In genomic region chr6:43773050-43773956, GRCh38 we compare ENCODE assay signal across 8 cellular contexts. TPM values are rescaled to one million over a fixed set of nuclear protein-coding genes. Genes with fewer than 3 reads are reported as not detected.
A peak's percentile ranks its signal among the peaks of the same experiment; 100 is the strongest.
DNase-seq lines count a peak whose midpoint lies in the region; ATAC-seq, FAIRE-seq and TF ChIP-seq lines count a peak whose summit lies in the region.

No MANE protein-coding gene starts in this region.

- intact Hi-C loops in MCF 10A (cut with micrococcal nuclease) (loop anchor here (1.0 to 10.0 kb wide), 5 partner anchors 49 to 471 kb away; partner anchors contain the start of gene HSP90AB1), kidney (cut with DNase I) (no loop called here)

- H3K27ac ChIP-seq in kidney (ENCODE audit: low read depth in 2 of 2, low read length in 2 of 2) = peak overlapping the region; percentile 94 to 96

- no peaks in the 10 kb centered on the region for H3K9me3 ChIP-seq in kidney (ENCODE audit: control insufficient read depth in 1 of 2, low read length in 2 of 2)

- H3K27me3 Mint-ChIP-seq in T-helper 1 cell treated with Interleukin-12 subunit alpha and Interleukin-12 subunit beta and Interleukin-4 antibody, amounts not matched to agents 30 μg/mL and 1 μg/mL, for 36 hours (ENCODE audit: low read depth) = no peaks in the 10 kb centered on the region
- H3K27me3 Mint-ChIP-seq in MCF 10A (ENCODE audit: insufficient read depth, unreplicated experiment) = no peaks in the 10 kb centered on the region

- H3K27ac Mint-ChIP-seq in T-helper 1 cell treated with Interleukin-12 subunit alpha and Interleukin-12 subunit beta and Interleukin-4 antibody, amounts not matched to agents 30 μg/mL and 1 μg/mL, for 36 hours = peak overlapping the region; percentile 50
- H3K27ac Mint-ChIP-seq in MCF 10A (ENCODE audit: low read depth, unreplicated experiment) = peak overlapping the region; percentile 92

- CTCF ChIA-PET in MCF 10A (lab: Yijun Ruan, JAX) = interaction anchor here (0.5 to 8.9 kb wide), 39 partner anchors 10 to 1340 kb away, joined by 3 to 237 read pairs (median 4); partner anchors contain the start of gene GTPBP2

- ATAC-seq in GM19328 (IDR thresholded peaks at IDR 0.05; ENCODE audit: unreplicated experiment) = no peak

- peaks cover 28 to 31% of the 10 kb centered on the region in 2 donors for H3K4me1 ChIP-seq in kidney (ENCODE audit: control insufficient read depth in 1 of 2, insufficient read depth in 1 of 2, low read depth in 1 of 2, low read length in 2 of 2)

- H3K4me3 ChIP-seq in kidney (ENCODE audit: low read length in 2 of 2) = peak overlapping the region; percentile 76 to 97

- peaks cover 10 to 26% of the 10 kb centered on the region in 2 donors for H3K36me3 ChIP-seq in kidney (ENCODE audit: control insufficient read depth in 1 of 2, insufficient read depth in 2 of 2, low read length in 2 of 2)

- TSS peak; percentile 81 for BruUV-seq in MCF 10A (replicated peaks; lab: Mats Ljungman, UMichigan)

- peak overlapping the region; percentile 91 for H3K4me3 Mint-ChIP-seq in T-helper 1 cell treated with Interleukin-12 subunit alpha and Interleukin-12 subunit beta and Interleukin-4 antibody, amounts not matched to agents 30 μg/mL and 1 μg/mL, for 36 hours
- H3K4me3 Mint-ChIP-seq in MCF 10A (ENCODE audit: unreplicated experiment) = peak overlapping the region; percentile 98

- peaks cover 48% of the 10 kb centered on the region for H3K4me1 Mint-ChIP-seq in T-helper 1 cell treated with Interleukin-12 subunit alpha and Interleukin-12 subunit beta and Interleukin-4 antibody, amounts not matched to agents 30 μg/mL and 1 μg/mL, for 36 hours (ENCODE audit: low read depth)
- H3K4me1 Mint-ChIP-seq in MCF 10A (ENCODE audit: insufficient read depth, unreplicated experiment) = peaks cover 34% of the 10 kb centered on the region

- no peak for FAIRE-seq in kidney (lab: Jason Lieb, UNC)

- TF ChIP-seq CTCF in MCF 10A (IDR thresholded peaks at IDR 0.05; ENCODE audit: unreplicated experiment) (peak; percentile 89), kidney (IDR thresholded peaks at IDR 0.05; ENCODE audit: borderline replicate concordance, extremely low read depth, insufficient read depth) (peak; percentile 46)

- peak overlapping the region; percentile 61 to 99 for H3K9ac ChIP-seq in kidney (ENCODE audit: low read length in 2 of 2)

- no peaks in the 10 kb centered on the region for H3K9me3 Mint-ChIP-seq in T-helper 1 cell treated with Interleukin-12 subunit alpha and Interleukin-12 subunit beta and Interleukin-4 antibody, amounts not matched to agents 30 μg/mL and 1 μg/mL, for 36 hours
- no peaks in the 10 kb centered on the region for H3K9me3 Mint-ChIP-seq in MCF 10A (ENCODE audit: unreplicated experiment)

- peak; percentile 89 for DNase-seq in NCI-H82 (lab: John Stamatoyannopoulos, UW)
- no peak for DNase-seq in NCI-H82 treated with DMSO at 0.1 percent for 48 hours (lab: John Stamatoyannopoulos, UW; ENCODE audit: unreplicated experiment)
- peak; percentile 54 to 68 for DNase-seq in Kasumi-1 (lab: John Stamatoyannopoulos, UW)
- DNase-seq in MCF 10A (ENCODE audit: unreplicated experiment) = peak; percentile 76
- peak; percentile 74 for DNase-seq in kidney
- DNase-seq in stimulated activated CD4-positive, alpha-beta T cell treated with anti-CD3 and anti-CD28 coated beads, Interleukin-4, amount 100 ng/mL, for 1 hour = peak; percentile 64

- POLR2A ChIA-PET in MCF 10A (lab: Yijun Ruan, JAX) = interaction anchor here (0.6 to 5.0 kb wide), 16 partner anchors 49 to 466 kb away, joined by 3 to 55 read pairs (median 6); partner anchors contain the start of genes GTPBP2 and MAD2L1BP

- peaks cover 5% of the 10 kb centered on the region for H3K36me3 Mint-ChIP-seq in T-helper 1 cell treated with Interleukin-12 subunit alpha and Interleukin-12 subunit beta and Interleukin-4 antibody, amounts not matched to agents 30 μg/mL and 1 μg/mL, for 36 hours (ENCODE audit: low read depth)
- peaks cover 19% of the 10 kb centered on the region for H3K36me3 Mint-ChIP-seq in MCF 10A (ENCODE audit: insufficient read depth, unreplicated experiment)

RNA-seq across cellular contexts. Expression of gene VEGFA, which starts 3.3 kb away (rescaled TPM):
- total RNA-seq in MCF 10A (2022) (265 and 366 TPM in 2 replicates), kidney (36.3 TPM)
- polyA plus RNA-seq in kidney (ENCODE audit: insufficient read depth, low read depth, low replicate concordance) = 111 TPM
